Comparison of ENCODE assay signal across 1 cellular context in genomic region chr18:1483386-1483785, GRCh38.
TF ChIP-seq lines count a peak whose summit lies in the region.

No MANE protein-coding gene starts in this region.

TF ChIP-seq in H1, 55 proteins besides CTCF, POLR2A, EP300 and RAD21 (continued from another document):
- TF ChIP-seq MAX (IDR thresholded peaks at IDR 0.05) (no peak), SUZ12 (IDR thresholded peaks at IDR 0.05; ENCODE audit: low read length) (no peak)
TF ChIP-seq in H1: peak in this region for 0.
